ENCODE assay signal across 1 cellular context in the genomic region with DNA sequence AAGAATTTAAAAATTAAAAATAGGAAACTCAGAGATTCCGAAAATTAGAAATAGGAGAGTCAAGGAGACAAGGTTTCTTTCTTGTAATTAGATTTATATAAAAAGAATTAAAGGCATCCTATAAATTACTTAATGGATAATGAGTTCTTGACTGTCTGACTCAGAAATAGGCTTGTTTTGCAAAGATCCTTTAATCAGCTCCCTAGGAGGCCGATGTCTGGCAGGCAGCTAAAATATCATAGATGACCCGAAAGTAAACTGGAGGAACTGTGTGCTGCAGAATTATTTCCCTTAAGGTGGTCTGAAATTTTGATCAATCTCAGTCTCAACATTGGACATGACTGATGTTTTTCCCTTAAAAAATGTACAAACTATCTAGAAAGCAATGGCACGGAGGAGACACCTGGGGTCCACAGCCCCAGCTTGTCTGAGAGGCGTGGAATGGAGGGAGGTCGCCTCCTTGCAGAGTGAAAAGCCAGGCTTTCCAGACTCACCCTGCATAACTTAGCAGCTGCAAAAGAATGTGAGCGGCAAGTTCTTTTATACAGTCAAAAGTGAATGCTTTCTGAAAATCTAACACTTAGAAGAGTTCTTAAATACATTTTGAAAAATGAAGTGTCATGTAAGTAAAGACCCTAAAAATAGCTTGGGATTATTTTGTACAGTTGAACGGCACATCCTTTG.
TF ChIP-seq lines count a peak whose summit lies in the region.

No MANE protein-coding gene starts in this region.

TF ChIP-seq in H1, 55 proteins besides CTCF, POLR2A, EP300 and RAD21:
- TF ChIP-seq PHF8 (conservative IDR thresholded peaks at IDR 0.05; ENCODE audit: low read depth, low read length) (no peak), RXRA (IDR thresholded peaks at IDR 0.05; ENCODE audit: insufficient read depth, low read depth, low read length) (no peak), GTF2F1 (IDR thresholded peaks at IDR 0.05; ENCODE audit: borderline replicate concordance, low read depth, low read length) (no peak), SP2 (IDR thresholded peaks at IDR 0.05; ENCODE audit: low read length) (no peak), POLR2AphosphoS5 (IDR thresholded peaks at IDR 0.05; ENCODE audit: low read depth, low read length) (no peak), KDM4A (IDR thresholded peaks at IDR 0.05; ENCODE audit: low read depth, low read length, severe bottlenecking) (no peak), CREB1 (IDR thresholded peaks at IDR 0.05) (no peak), CTBP2 (IDR thresholded peaks at IDR 0.05; ENCODE audit: borderline replicate concordance, insufficient read depth, insufficient read length, low read length) (no peak), ASH2L (IDR thresholded peaks at IDR 0.05; ENCODE audit: low read length) (no peak), TBP (IDR thresholded peaks at IDR 0.05; ENCODE audit: low read depth, low read length) (no peak), CHD1 (IDR thresholded peaks at IDR 0.05; ENCODE audit: low read depth, low read length) (no peak), JUND (IDR thresholded peaks at IDR 0.05; ENCODE audit: low read length) (no peak), SRF (IDR thresholded peaks at IDR 0.05; ENCODE audit: low read depth, low read length) (no peak)
- TF ChIP-seq, protein P1, sequence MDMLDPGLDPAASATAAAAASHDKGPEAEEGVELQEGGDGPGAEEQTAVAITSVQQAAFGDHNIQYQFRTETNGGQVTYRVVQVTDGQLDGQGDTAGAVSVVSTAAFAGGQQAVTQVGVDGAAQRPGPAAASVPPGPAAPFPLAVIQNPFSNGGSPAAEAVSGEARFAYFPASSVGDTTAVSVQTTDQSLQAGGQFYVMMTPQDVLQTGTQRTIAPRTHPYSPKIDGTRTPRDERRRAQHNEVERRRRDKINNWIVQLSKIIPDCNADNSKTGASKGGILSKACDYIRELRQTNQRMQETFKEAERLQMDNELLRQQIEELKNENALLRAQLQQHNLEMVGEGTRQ (IDR thresholded peaks at IDR 0.05; ENCODE audit: low read length): no peak
TF ChIP-seq in H1: peak in this region for 0.
